Comparison of ENCODE assay signal across 18 cellular contexts in the genomic region with DNA sequence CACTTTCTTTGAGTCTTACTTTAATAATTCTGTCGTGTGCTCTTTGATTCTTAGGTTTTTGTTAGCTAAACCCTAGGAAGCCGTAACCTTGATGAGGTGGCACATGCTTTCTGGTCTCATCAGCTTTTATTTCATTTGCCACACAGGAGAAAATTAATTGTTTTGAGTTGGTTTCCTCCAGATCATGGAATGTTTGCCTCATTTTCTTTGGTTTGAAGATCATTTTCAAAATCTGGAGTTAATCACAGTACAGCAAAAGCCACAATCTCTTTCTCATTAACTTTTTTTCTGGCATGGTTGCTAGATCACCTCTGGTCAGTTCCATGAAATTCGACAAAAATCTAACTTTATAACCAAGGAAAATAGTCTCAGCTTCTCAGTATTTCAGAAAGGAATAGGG.
DNase-seq lines count a peak whose midpoint lies in the region; ATAC-seq and TF ChIP-seq lines count a peak whose summit lies in the region.
"Had no signal": no experiment of that assay in that cellular context is flagged by ENCODE, and none has a peak within 500 bp of the region (broad histone marks: within the 10 kb centered on the region; RNA-seq: fewer than 3 reads in every experiment).

No MANE protein-coding gene starts in this region.

- POLR2A ChIA-PET in BJ (lab: Charles Lee), result no interaction called here
- POLR2A ChIA-PET in Caco-2 (lab: Charles Lee), result no interaction called here

- H3K27ac ChIP-seq in caudate nucleus (ENCODE audit: low read depth, low read length), result no peak overlapping the region
- H3K27ac ChIP-seq: A549, C4-2B, HL-60 had no signal

- H3K4me1 Mint-ChIP-seq in Caco-2 (ENCODE audit: low read depth, unreplicated experiment), result no peaks in the 10 kb centered on the region
- H3K4me1 Mint-ChIP-seq: B cell, H9 had no signal

- H3K36me3 Mint-ChIP-seq in Caco-2 (ENCODE audit: insufficient read depth, unreplicated experiment), result peaks cover 29% of the 10 kb centered on the region
- H3K36me3 Mint-ChIP-seq: CD4-positive, alpha-beta memory T cell had no signal

- no TSS peak for BruUV-seq in Caco-2 (replicated peaks; lab: Mats Ljungman, UMichigan)

- in situ Hi-C loops in astrocyte of the cerebellum (cut with HindIII; ENCODE audit: low sequenced_read_pairs), result no loop called here

- H3K27ac Mint-ChIP-seq in Caco-2 (ENCODE audit: unreplicated experiment), result no peak overlapping the region
- H3K27ac Mint-ChIP-seq: B cell, H9 had no signal

- intact Hi-C loops in sciatic nerve (cut with DNase I) (no loop called here), Caco-2 (cut with micrococcal nuclease; ENCODE audit: unreplicated experiment) (no loop called here)

- DNase-seq in BJ (ENCODE audit: low read depth), result peak; percentile 44
- DNase-seq in GM04504 (ENCODE audit: low read depth), result peak; percentile 47
- DNase-seq in astrocyte of the cerebellum (ENCODE audit: low read depth), result peak; percentile 22
- no peak for DNase-seq in sciatic nerve (ENCODE audit: low spot score)
- no peak for DNase-seq in caudate nucleus (lab: John Stamatoyannopoulos, UW)
- DNase-seq in Caco-2, result no peak
- DNase-seq: CD4-positive, alpha-beta memory T cell; DND-41; GF-D8; GOT3; H9; Karpas-422 had no signal

- H3K9me3 ChIP-seq in Caco-2, result no peaks in the 10 kb centered on the region
- H3K9me3 ChIP-seq: A549 had no signal

- H3K9me3 Mint-ChIP-seq in Caco-2 (ENCODE audit: unreplicated experiment), result no peaks in the 10 kb centered on the region
- H3K9me3 Mint-ChIP-seq: CD4-positive, alpha-beta memory T cell; H9 had no signal

- no peak for TF ChIP-seq CTCF in BJ (IDR thresholded peaks at IDR 0.05; ENCODE audit: insufficient read depth, low read depth, low read length)
- no peak for TF ChIP-seq CTCF in astrocyte of the cerebellum (IDR thresholded peaks at IDR 0.05; ENCODE audit: low read depth, low read length, missing control alignments)
- no peak for TF ChIP-seq CTCF in Caco-2 (IDR thresholded peaks at IDR 0.05; ENCODE audit: insufficient read depth in 1 of 2, low read depth in 1 of 2, low read length in 1 of 2, severe bottlenecking in 1 of 2, unreplicated experiment in 1 of 2)

- H3K4me3 ChIP-seq in BJ (ENCODE audit: low read depth, low read length), result no peak overlapping the region
- H3K4me3 ChIP-seq in astrocyte of the cerebellum (ENCODE audit: low read depth, low read length), result no peak overlapping the region
- H3K4me3 ChIP-seq in Caco-2 (ENCODE audit: low read depth, low read length), result no peak overlapping the region
- H3K4me3 ChIP-seq: A549 had no signal

- H3K36me3 ChIP-seq in BJ (ENCODE audit: control insufficient read depth, insufficient read depth, low read length) (peaks cover 2% of the 10 kb centered on the region), Caco-2 (ENCODE audit: control insufficient read depth, insufficient read depth, low read length) (no peaks in the 10 kb centered on the region; the same call in none of the 2 replicates)

- H3K4me1 ChIP-seq in Caco-2, result no peaks in the 10 kb centered on the region
- H3K4me1 ChIP-seq: A549 had no signal

- ATAC-seq in sciatic nerve (peak; percentile 48), GM18511 (IDR thresholded peaks at IDR 0.05; ENCODE audit: unreplicated experiment) (no peak), HG03571 (IDR thresholded peaks at IDR 0.05; ENCODE audit: unreplicated experiment) (no peak)
- ATAC-seq: A549 had no signal

- H3K27me3 Mint-ChIP-seq in Caco-2 (ENCODE audit: insufficient read depth, unreplicated experiment), result no peaks in the 10 kb centered on the region
- H3K27me3 Mint-ChIP-seq: B cell had no signal

- CTCF ChIA-PET in BJ (lab: Yijun Ruan, JAX), result interaction anchor here (2.4 kb wide), 1 partner anchor 197 kb away, joined by 6 read pairs; no protein-coding TSS in a partner anchor
- CTCF ChIA-PET in Caco-2 (lab: Charles Lee), result no interaction called here

- no peak overlapping the region for H3K4me3 Mint-ChIP-seq in Caco-2 (ENCODE audit: unreplicated experiment)
- H3K4me3 Mint-ChIP-seq: B cell; CD4-positive, alpha-beta memory T cell; H9 had no signal

- H3K27me3 ChIP-seq in BJ (ENCODE audit: control insufficient read depth, insufficient read depth, low read length) (no peaks in the 10 kb centered on the region), Caco-2 (replicated peaks; ENCODE audit: control insufficient read depth, insufficient read depth, low read length) (no peaks in the 10 kb centered on the region)

Comparison
In these comparisons a context has a peak if more than half of its experiments do, and no peak if none do; other contexts are left out.
1. DNase-seq: peak in BJ (single experiment), GM04504 (single experiment) and astrocyte of the cerebellum (single experiment); none in sciatic nerve (single experiment), caudate nucleus (0 of 61) and Caco-2 (0 of 2).